In genomic region chr10:103679096-103679790, GRCh38 we compare ENCODE assay signal across 12 cellular contexts.
DNase-seq lines count a peak whose midpoint lies in the region; ATAC-seq, FAIRE-seq and TF ChIP-seq lines count a peak whose summit lies in the region.
"Had no signal": no experiment of that assay in that cellular context is flagged by ENCODE, and none has a peak within 500 bp of the region (broad histone marks: within the 10 kb centered on the region; RNA-seq: fewer than 3 reads in every experiment).

No MANE protein-coding gene starts in this region.

- intact Hi-C loops in esophagus muscularis mucosa (cut with DNase I), result no loop called here

- TF ChIP-seq EP300 in esophagus muscularis mucosa (IDR thresholded peaks at IDR 0.05), result no peak

- no peaks in the 10 kb centered on the region for H3K79me2 ChIP-seq in ACC112 (ENCODE audit: control insufficient read depth, insufficient read depth, low read length, unreplicated experiment)

- 89% methylated on average over 4 of the region's 4 CpGs for WGBS in esophagus muscularis mucosa

- no peak overlapping the region for H2AFZ ChIP-seq in ACC112 (ENCODE audit: low read length, unreplicated experiment)

- H3K36me3 ChIP-seq in ACC112 (ENCODE audit: insufficient read depth, low read length), result no peaks in the 10 kb centered on the region
- no peaks in the 10 kb centered on the region for H3K36me3 ChIP-seq in esophagus muscularis mucosa
- H3K36me3 ChIP-seq: pancreas had no signal

- H3K27me3 ChIP-seq in ACC112 (ENCODE audit: insufficient read depth, low read length), result no peaks in the 10 kb centered on the region
- no peaks in the 10 kb centered on the region for H3K27me3 ChIP-seq in esophagus muscularis mucosa
- H3K27me3 ChIP-seq: pancreas had no signal

- TF ChIP-seq POLR2A in esophagus muscularis mucosa (IDR thresholded peaks at IDR 0.05; ENCODE audit: low read depth), result no peak

- H3K4me1 ChIP-seq in ACC112 (ENCODE audit: control insufficient read depth, insufficient read depth, low read length, unreplicated experiment) (peaks cover 29% of the 10 kb centered on the region), esophagus muscularis mucosa (peaks cover 34 to 60% (median 46%) of the 10 kb centered on the region in 4 donors)
- H3K4me1 ChIP-seq: pancreas had no signal

- DNase-seq in GM19240 (ENCODE audit: insufficient read length, low spot score) (peak; percentile 86), esophagus muscularis mucosa (ENCODE audit: extremely low spot score) (no peak), NCI-H82 (lab: John Stamatoyannopoulos, UW) (no peak), midbrain (lab: John Stamatoyannopoulos, UW) (no peak), dedifferentiated amniotic fluid mesenchymal stem cell (ENCODE audit: extremely low spot score) (no peak), D721Med (ENCODE audit: insufficient read length, low spot score) (no peak)
- DNase-seq: effector CD8-positive, alpha-beta T cell; KBM-7; pancreas had no signal

- H3K4me3 ChIP-seq in ACC112 (ENCODE audit: low read depth, low read length) (no peak overlapping the region), esophagus muscularis mucosa (no peak overlapping the region)
- H3K4me3 ChIP-seq: pancreas had no signal

- TF ChIP-seq CTCF in esophagus muscularis mucosa (IDR thresholded peaks at IDR 0.05), result no peak
- no peak for TF ChIP-seq CTCF in D721Med (IDR thresholded peaks at IDR 0.05; ENCODE audit: insufficient read depth, missing control alignments)

- H3K9me3 ChIP-seq in esophagus muscularis mucosa, result no peaks in the 10 kb centered on the region
- H3K9me3 ChIP-seq: pancreas had no signal

- FAIRE-seq in D721Med (lab: Jason Lieb, UNC), result no peak
- FAIRE-seq: pancreas had no signal

- peak overlapping the region; percentile 38; the same call in 1 of the 2 replicates for H3K27ac ChIP-seq in ACC112 (ENCODE audit: low read depth, low read length)
- peak overlapping the region in 3 of 4 donors; percentile 60 to 78 (median 66) for H3K27ac ChIP-seq in esophagus muscularis mucosa (replicated peaks in 1 of 4)
- H3K27ac ChIP-seq: C4-2B, pancreas had no signal

- peak; percentile 51 for ATAC-seq in HG03103 (IDR thresholded peaks at IDR 0.05; ENCODE audit: low read depth, unreplicated experiment)
